In the genomic region with DNA sequence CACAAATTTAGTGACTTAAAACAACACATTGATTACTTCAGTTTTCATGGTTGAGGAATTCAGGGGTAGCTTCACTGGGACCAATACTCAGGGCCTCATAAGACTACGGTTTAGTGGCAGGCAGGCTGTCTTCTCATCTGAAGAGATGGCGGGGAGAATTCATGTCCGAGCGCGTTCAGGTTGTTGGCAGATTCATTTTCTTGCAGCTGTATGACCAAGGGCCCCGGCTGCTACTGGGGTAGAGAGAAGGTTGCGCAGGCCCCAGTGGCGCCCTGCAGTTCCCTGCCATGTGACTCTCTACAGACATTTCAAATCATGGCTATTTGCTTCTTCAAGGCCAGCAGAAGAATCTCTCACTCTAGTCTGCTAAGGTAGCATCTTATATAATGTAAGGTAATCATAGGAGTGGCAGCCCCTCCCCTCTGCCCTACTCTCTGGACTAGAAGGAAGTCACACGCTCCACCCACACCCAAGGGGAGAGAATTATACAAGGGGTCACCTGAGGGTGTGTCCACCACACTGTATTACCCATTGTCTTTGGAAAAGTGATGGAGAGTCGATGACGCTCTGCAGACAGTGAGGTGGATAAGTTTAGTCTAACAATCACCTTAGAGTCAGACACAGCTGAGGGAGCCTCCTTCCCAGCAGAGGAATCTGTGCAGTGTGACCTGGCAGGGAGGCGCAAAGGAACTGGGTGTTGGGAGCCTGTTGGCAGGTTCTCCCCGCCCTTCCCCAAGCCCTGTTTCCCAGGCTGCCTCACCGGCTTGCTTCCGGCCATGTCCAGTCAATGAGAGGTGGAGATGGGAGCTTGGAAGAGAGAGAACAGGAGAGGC, we compare ENCODE assay signal across 1 cellular context.
TF ChIP-seq lines count a peak whose summit lies in the region.

No MANE protein-coding gene starts in this region.

TF ChIP-seq in HepG2, 621 proteins besides CTCF, POLR2A, EP300 and RAD21:
- TF ChIP-seq ELF4 (CRISPR knock-in tag; IDR thresholded peaks at IDR 0.05; ENCODE audit: borderline replicate concordance) = no peak
- TF ChIP-seq, protein P1, sequence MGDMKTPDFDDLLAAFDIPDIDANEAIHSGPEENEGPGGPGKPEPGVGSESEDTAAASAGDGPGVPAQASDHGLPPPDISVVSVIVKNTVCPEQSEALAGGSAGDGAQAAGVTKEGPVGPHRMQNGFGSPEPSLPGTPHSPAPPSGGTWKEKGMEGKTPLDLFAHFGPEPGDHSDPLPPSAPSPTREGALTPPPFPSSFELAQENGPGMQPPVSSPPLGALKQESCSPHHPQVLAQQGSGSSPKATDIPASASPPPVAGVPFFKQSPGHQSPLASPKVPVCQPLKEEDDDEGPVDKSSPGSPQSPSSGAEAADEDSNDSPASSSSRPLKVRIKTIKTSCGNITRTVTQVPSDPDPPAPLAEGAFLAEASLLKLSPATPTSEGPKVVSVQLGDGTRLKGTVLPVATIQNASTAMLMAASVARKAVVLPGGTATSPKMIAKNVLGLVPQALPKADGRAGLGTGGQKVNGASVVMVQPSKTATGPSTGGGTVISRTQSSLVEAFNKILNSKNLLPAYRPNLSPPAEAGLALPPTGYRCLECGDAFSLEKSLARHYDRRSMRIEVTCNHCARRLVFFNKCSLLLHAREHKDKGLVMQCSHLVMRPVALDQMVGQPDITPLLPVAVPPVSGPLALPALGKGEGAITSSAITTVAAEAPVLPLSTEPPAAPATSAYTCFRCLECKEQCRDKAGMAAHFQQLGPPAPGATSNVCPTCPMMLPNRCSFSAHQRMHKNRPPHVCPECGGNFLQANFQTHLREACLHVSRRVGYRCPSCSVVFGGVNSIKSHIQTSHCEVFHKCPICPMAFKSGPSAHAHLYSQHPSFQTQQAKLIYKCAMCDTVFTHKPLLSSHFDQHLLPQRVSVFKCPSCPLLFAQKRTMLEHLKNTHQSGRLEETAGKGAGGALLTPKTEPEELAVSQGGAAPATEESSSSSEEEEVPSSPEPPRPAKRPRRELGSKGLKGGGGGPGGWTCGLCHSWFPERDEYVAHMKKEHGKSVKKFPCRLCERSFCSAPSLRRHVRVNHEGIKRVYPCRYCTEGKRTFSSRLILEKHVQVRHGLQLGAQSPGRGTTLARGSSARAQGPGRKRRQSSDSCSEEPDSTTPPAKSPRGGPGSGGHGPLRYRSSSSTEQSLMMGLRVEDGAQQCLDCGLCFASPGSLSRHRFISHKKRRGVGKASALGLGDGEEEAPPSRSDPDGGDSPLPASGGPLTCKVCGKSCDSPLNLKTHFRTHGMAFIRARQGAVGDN (CRISPR knock-in tag; IDR thresholded peaks at IDR 0.05) = 0 out of 2 replicates have a peak, but pooled peaks have one; percentile 10
